Comparison of ENCODE assay signal across 1 cellular context in the genomic region with DNA sequence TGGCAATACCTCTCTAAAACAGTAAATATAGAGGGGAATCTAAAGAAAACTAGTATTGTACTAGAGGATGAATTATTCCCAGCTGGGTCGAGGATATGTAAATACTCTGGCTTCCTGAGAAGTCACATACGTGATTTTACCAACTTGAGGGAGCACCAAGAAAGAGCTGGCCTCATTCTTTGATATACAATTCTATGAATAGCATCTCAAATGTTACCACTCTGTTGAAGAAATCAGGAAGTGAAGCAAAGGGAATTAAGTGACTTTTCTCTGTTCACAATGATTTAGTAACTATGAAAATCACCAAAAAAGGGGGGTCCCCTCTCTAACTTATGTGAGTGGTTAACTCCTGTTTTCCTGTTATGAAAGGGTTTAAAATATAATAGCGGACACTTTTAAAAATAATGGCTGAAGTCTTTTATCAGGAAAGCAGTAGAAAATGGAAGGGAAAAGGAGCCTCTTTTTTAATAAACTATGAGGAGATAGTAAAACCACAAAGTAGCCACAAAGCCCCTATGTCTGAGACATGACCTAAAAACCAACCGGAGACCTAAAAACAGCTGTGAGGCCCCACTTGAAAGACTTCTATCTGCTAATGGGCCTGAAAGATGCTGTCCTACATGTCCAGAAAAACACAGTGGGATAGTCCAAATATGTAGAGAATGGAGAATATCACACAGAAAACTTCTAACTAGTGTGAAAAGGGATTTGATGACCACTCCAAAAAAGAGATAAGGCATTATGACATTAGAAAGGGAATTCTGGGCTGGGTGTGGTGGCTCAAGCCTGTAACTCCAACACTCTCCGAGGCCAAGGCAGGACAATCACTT.
TF ChIP-seq lines count a peak whose summit lies in the region.

No MANE protein-coding gene starts in this region.

TF ChIP-seq in IMR-90, 13 proteins besides CTCF, POLR2A, EP300 and RAD21:
- no peak for TF ChIP-seq MXI1 (IDR thresholded peaks at IDR 0.05; ENCODE audit: borderline replicate concordance, low read depth, low read length)
- no peak for TF ChIP-seq NFE2L2 (IDR thresholded peaks at IDR 0.05; ENCODE audit: low read depth, low read length)
- TF ChIP-seq CHD1 (IDR thresholded peaks at IDR 0.05; ENCODE audit: low read depth, low read length): no peak
- no peak for TF ChIP-seq FOS (IDR thresholded peaks at IDR 0.05; ENCODE audit: low read depth, low read length)
- TF ChIP-seq, protein P1, sequence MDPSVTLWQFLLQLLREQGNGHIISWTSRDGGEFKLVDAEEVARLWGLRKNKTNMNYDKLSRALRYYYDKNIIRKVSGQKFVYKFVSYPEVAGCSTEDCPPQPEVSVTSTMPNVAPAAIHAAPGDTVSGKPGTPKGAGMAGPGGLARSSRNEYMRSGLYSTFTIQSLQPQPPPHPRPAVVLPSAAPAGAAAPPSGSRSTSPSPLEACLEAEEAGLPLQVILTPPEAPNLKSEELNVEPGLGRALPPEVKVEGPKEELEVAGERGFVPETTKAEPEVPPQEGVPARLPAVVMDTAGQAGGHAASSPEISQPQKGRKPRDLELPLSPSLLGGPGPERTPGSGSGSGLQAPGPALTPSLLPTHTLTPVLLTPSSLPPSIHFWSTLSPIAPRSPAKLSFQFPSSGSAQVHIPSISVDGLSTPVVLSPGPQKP (IDR thresholded peaks at IDR 0.05; ENCODE audit: borderline replicate concordance, low read depth, low read length): no peak
- TF ChIP-seq MAFK (IDR thresholded peaks at IDR 0.05; ENCODE audit: low read depth, low read length): no peak
- no peak for TF ChIP-seq BHLHE40 (IDR thresholded peaks at IDR 0.05; ENCODE audit: low read depth, low read length)
- no peak for TF ChIP-seq CEBPB (IDR thresholded peaks at IDR 0.05; ENCODE audit: low read depth, low read length)
- no peak for TF ChIP-seq SMC3 (IDR thresholded peaks at IDR 0.05; ENCODE audit: low read depth, low read length)
